8 cellular contexts compared by ENCODE assay signal in genomic region chr16:21952793-21953540, GRCh38. TPM values are rescaled to one million over a fixed set of nuclear protein-coding genes. Genes with fewer than 3 reads are reported as not detected.
DNase-seq lines count a peak whose midpoint lies in the region; ATAC-seq and TF ChIP-seq lines count a peak whose summit lies in the region.

UQCRC2 (plus strand) TSS chr16:21953361; CDS start chr16:21953424, 63 bp downstream.

- peaks cover 69% of the 10 kb centered on the region for H3K4me1 Mint-ChIP-seq in activated naive CD4-positive, alpha-beta T cell treated with anti-CD3 and anti-CD28 coated beads, Interleukin-2, amount 50 U/mL, for 24 hours

- no peaks in the 10 kb centered on the region for H3K27me3 Mint-ChIP-seq in activated naive CD4-positive, alpha-beta T cell treated with anti-CD3 and anti-CD28 coated beads, Interleukin-2, amount 50 U/mL, for 24 hours

- peak within 1 kb of the TSS; percentile 99 for H3K4me3 Mint-ChIP-seq in activated naive CD4-positive, alpha-beta T cell treated with anti-CD3 and anti-CD28 coated beads, Interleukin-2, amount 50 U/mL, for 24 hours

- peaks cover 13% of the 10 kb centered on the region for H3K36me3 Mint-ChIP-seq in activated naive CD4-positive, alpha-beta T cell treated with anti-CD3 and anti-CD28 coated beads, Interleukin-2, amount 50 U/mL, for 24 hours

- no peak for TF ChIP-seq CTCF in GM10266 (IDR thresholded peaks at IDR 0.05; ENCODE audit: control insufficient read depth, insufficient read depth, low read depth, missing control alignments)
- no peak for TF ChIP-seq CTCF in omental fat pad (IDR thresholded peaks at IDR 0.05)

- DNase-seq in GM10266 (ENCODE audit: extremely low spot score) (peak; percentile 83), NCI-H1092 treated with DMSO at 0.1 percent for 48 hours (lab: John Stamatoyannopoulos, UW) (peak; percentile 99), glomerular visceral epithelial cell (ENCODE audit: extremely low spot score) (peak; percentile 87), omental fat pad (ENCODE audit: low spot score) (peak; percentile 61)

- H3K27ac Mint-ChIP-seq in activated naive CD4-positive, alpha-beta T cell treated with anti-CD3 and anti-CD28 coated beads, Interleukin-2, amount 50 U/mL, for 24 hours, result peak within 1 kb of the TSS; percentile 100

- peak within 1 kb of the TSS; percentile 95 for H3K27ac ChIP-seq in temporal lobe (ENCODE audit: low read depth, low read length)

- ATAC-seq in HG02623 (IDR thresholded peaks at IDR 0.05; ENCODE audit: unreplicated experiment) (peak; percentile 84), SK-N-SH treated with all-trans-retinoic acid at 6 μM for 48 hours (peak; percentile 98), omental fat pad (ENCODE audit: low FRiP score) (peak; percentile 99)

- H3K9me3 Mint-ChIP-seq in activated naive CD4-positive, alpha-beta T cell treated with anti-CD3 and anti-CD28 coated beads, Interleukin-2, amount 50 U/mL, for 24 hours, result no peaks in the 10 kb centered on the region

TF ChIP-seq in SK-N-SH treated with all-trans-retinoic acid at 6 μM for 48 hours, 23 proteins besides CTCF, POLR2A, EP300 and RAD21:
- TF ChIP-seq, protein P1, sequence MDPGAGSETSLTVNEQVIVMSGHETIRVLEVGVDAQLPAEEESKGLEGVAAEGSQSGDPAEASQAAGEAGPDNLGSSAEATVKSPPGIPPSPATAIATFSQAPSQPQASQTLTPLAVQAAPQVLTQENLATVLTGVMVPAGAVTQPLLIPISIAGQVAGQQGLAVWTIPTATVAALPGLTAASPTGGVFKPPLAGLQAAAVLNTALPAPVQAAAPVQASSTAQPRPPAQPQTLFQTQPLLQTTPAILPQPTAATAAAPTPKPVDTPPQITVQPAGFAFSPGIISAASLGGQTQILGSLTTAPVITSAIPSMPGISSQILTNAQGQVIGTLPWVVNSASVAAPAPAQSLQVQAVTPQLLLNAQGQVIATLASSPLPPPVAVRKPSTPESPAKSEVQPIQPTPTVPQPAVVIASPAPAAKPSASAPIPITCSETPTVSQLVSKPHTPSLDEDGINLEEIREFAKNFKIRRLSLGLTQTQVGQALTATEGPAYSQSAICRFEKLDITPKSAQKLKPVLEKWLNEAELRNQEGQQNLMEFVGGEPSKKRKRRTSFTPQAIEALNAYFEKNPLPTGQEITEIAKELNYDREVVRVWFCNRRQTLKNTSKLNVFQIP (CRISPR knock-in tag; IDR thresholded peaks at IDR 0.05; ENCODE audit: borderline replicate concordance, low read depth), result peak; percentile 12; the same call in 1 of the 2 replicates
- no peak for TF ChIP-seq ISL1 (CRISPR knock-in tag; IDR thresholded peaks at IDR 0.05)
TF ChIP-seq in SK-N-SH treated with all-trans-retinoic acid at 6 μM for 48 hours: peak in this region for 1.

RNA-seq across cellular contexts. Expression of gene UQCRC2, which starts in this region (rescaled TPM):
- total RNA-seq in omental fat pad, result 100 to 1,000 TPM; 149 to 165 (median 159) TPM
- total RNA-seq in temporal lobe, result 230 TPM

Comparison
In these comparisons a context has a peak if more than half of its experiments do, and no peak if none do; other contexts are left out.
1. Peak in every context shown above with its lines: DNase-seq, ATAC-seq and H3K27ac ChIP-seq.